ENCODE assay signal across 9 cellular contexts in genomic region chr7:1044189-1045037, GRCh38. TPM values are rescaled to one million over a fixed set of nuclear protein-coding genes. Genes with fewer than 3 reads are reported as not detected.
DNase-seq lines count a peak whose midpoint lies in the region; ATAC-seq, FAIRE-seq and TF ChIP-seq lines count a peak whose summit lies in the region.
"Had no signal": no experiment of that assay in that cellular context is flagged by ENCODE, and none has a peak within 500 bp of the region (broad histone marks: within the 10 kb centered on the region; RNA-seq: fewer than 3 reads in every experiment).

Gene GPR146 (plus strand): TSS chr7:1044546. CDS start chr7:1057516, 12,970 bp downstream.

- FAIRE-seq in kidney (lab: Jason Lieb, UNC) = no peak
- FAIRE-seq: endometrium had no signal

- H3K36me3 ChIP-seq in kidney (ENCODE audit: control insufficient read depth in 1 of 2, insufficient read depth in 2 of 2, low read length in 2 of 2) = no peaks in the 10 kb centered on the region

- H3K9me3 ChIP-seq in kidney (ENCODE audit: control insufficient read depth in 1 of 2, low read length in 2 of 2) = no peaks in the 10 kb centered on the region

- peak; percentile 92 for ATAC-seq in HG03175 (IDR thresholded peaks at IDR 0.05; ENCODE audit: unreplicated experiment)

- peak within 1 kb of the TSS; percentile 81 to 85 for H3K27ac ChIP-seq in kidney (ENCODE audit: low read depth in 2 of 2, low read length in 2 of 2)

- H3K4me1 ChIP-seq in kidney (ENCODE audit: control insufficient read depth in 1 of 2, insufficient read depth in 1 of 2, low read depth in 1 of 2, low read length in 2 of 2) = peaks cover 45 to 49% of the 10 kb centered on the region in 2 donors

- peak within 1 kb of the TSS; percentile 72 to 80 for H3K4me3 ChIP-seq in kidney (ENCODE audit: low read length in 2 of 2)

- TF ChIP-seq POLR2A in GM18951 (IDR thresholded peaks at IDR 0.05; ENCODE audit: extremely low read depth, insufficient read depth, insufficient read length) = peak; percentile 66

- DNase-seq in AG20443 (ENCODE audit: low spot score) = peak; percentile 100
- peak; percentile 100 for DNase-seq in NCI-H226
- DNase-seq in activated CD4-positive, CD25-positive, alpha-beta regulatory T cell (lab: John Stamatoyannopoulos, UW) = peak; percentile 88 to 91 (median 90)
- peak; percentile 82 for DNase-seq in central memory CD4-positive, alpha-beta T cell
- DNase-seq in kidney = peak; percentile 99
- DNase-seq in stimulated activated CD4-positive, alpha-beta T cell treated with anti-CD3 and anti-CD28 coated beads, Interleukin-15, amount 100 ng/mL, for 1 hour (ENCODE audit: low read depth in 1 of 2, low spot score in 1 of 2) = peak; percentile 82 to 92

- intact Hi-C loops in kidney (cut with DNase I) = no loop called here

- TF ChIP-seq CTCF in kidney (IDR thresholded peaks at IDR 0.05; ENCODE audit: borderline replicate concordance, extremely low read depth, insufficient read depth) = peak; percentile 37

- H3K9ac ChIP-seq in kidney (ENCODE audit: low read length in 2 of 2) = peak within 1 kb of the TSS; percentile 38 to 70

- in situ Hi-C loops in GM18951 (cut with MboI; ENCODE audit: low sequenced_read_pairs, unreplicated experiment) = loop anchor here (10.0 kb wide), 1 partner anchor 50 kb away; no protein-coding TSS in a partner anchor

RNA-seq across cellular contexts. Expression of gene GPR146, which starts in this region (rescaled TPM):
- 10.3 TPM for total RNA-seq in kidney
- polyA plus RNA-seq in kidney (ENCODE audit: insufficient read depth, low read depth, low replicate concordance) = 7.6 TPM

Comparison
In these comparisons a context has a peak if more than half of its experiments do, and no peak if none do; other contexts are left out.
1. Peak in every context shown above with its lines: DNase-seq, ATAC-seq, H3K4me3 ChIP-seq and H3K27ac ChIP-seq.